Comparison of ENCODE assay signal across 10 cellular contexts in genomic region chr15:64502537-64502936, GRCh38. TPM values are rescaled to one million over a fixed set of nuclear protein-coding genes. Genes with fewer than 3 reads are reported as not detected.
DNase-seq lines count a peak whose midpoint lies in the region; ATAC-seq, FAIRE-seq and TF ChIP-seq lines count a peak whose summit lies in the region.
"Had no signal": no experiment of that assay in that cellular context is flagged by ENCODE, and none has a peak within 500 bp of the region (broad histone marks: within the 10 kb centered on the region; RNA-seq: fewer than 3 reads in every experiment).

No MANE protein-coding gene starts in this region.

- peaks cover 61 to 95% (median 82%) of the 10 kb centered on the region in 7 donors for H3K4me1 Mint-ChIP-seq in naive thymus-derived CD4-positive, alpha-beta T cell

- peak overlapping the region; percentile 46 to 98 (median 85) for H3K27ac Mint-ChIP-seq in naive thymus-derived CD4-positive, alpha-beta T cell

- FAIRE-seq in bronchial epithelial cell (lab: Jason Lieb, UNC) = no peak

- H3K27me3 Mint-ChIP-seq in naive thymus-derived CD4-positive, alpha-beta T cell = no peaks in the 10 kb centered on the region

- intact Hi-C loops in naive thymus-derived CD4-positive, alpha-beta T cell (cut with micrococcal nuclease) = loop anchor here (2.0 to 5.0 kb wide), 3 partner anchors 40 to 72 kb away; partner anchors contain the start of gene ZNF609 (in 2 of the 2)

- ATAC-seq in naive thymus-derived CD4-positive, alpha-beta T cell = no peak
- ATAC-seq in HG03159 (IDR thresholded peaks at IDR 0.05; ENCODE audit: unreplicated experiment) = no peak

- peak overlapping the region; percentile 63 to 82 (median 68) for H3K4me3 Mint-ChIP-seq in naive thymus-derived CD4-positive, alpha-beta T cell

- H3K4me1 ChIP-seq in BLaER1 treated with 17β-estradiol and CSF1 and Interleukin-3, amounts not matched to agents 10 nM and 100 nM = peaks cover 36 to 73% (median 46%) of the 10 kb centered on the region in 10 experiments
- peaks cover 39 to 78% of the 10 kb centered on the region in 2 donors for H3K4me1 ChIP-seq in naive thymus-derived CD4-positive, alpha-beta T cell (ENCODE audit: control insufficient read depth in 2 of 2, insufficient read depth in 2 of 2, low read length in 2 of 2)

- TF ChIP-seq CTCF in bronchial epithelial cell (IDR thresholded peaks at IDR 0.05; ENCODE audit: insufficient read depth, low read length, severe bottlenecking) = no peak

- in situ Hi-C loops in KBM-7 (cut with MboI; ENCODE audit: low pct_unique_long_range_greater_than_20kb, low sequenced_read_pairs) = no loop called here

- no peaks in the 10 kb centered on the region for H3K9me3 ChIP-seq in BLaER1 treated with 17β-estradiol and CSF1 and Interleukin-3, amounts not matched to agents 10 nM and 100 nM (replicated peaks in 1 of 11)
- H3K9me3 ChIP-seq in naive thymus-derived CD4-positive, alpha-beta T cell (ENCODE audit: control insufficient read depth in 2 of 3, low read length in 3 of 3) = no peaks in the 10 kb centered on the region

- peaks cover 26 to 84% (median 66%) of the 10 kb centered on the region in 11 experiments for H3K36me3 ChIP-seq in BLaER1 treated with 17β-estradiol and CSF1 and Interleukin-3, amounts not matched to agents 10 nM and 100 nM
- H3K36me3 ChIP-seq in bronchial epithelial cell (ENCODE audit: control insufficient read depth, insufficient read depth, low read length) = peaks cover 8% of the 10 kb centered on the region
- H3K36me3 ChIP-seq in naive thymus-derived CD4-positive, alpha-beta T cell (ENCODE audit: control insufficient read depth in 2 of 3, insufficient read depth in 3 of 3, low read length in 3 of 3) = peaks cover 0 to 13% (median 0%) of the 10 kb centered on the region in 3 experiments

- peaks cover 65 to 92% (median 82%) of the 10 kb centered on the region in 11 experiments; a peak in 21 of 22 replicates for H4K20me1 ChIP-seq in BLaER1 treated with 17β-estradiol and CSF1 and Interleukin-3, amounts not matched to agents 10 nM and 100 nM

- H3K4me2 ChIP-seq in BLaER1 treated with 17β-estradiol and CSF1 and Interleukin-3, amounts not matched to agents 10 nM and 100 nM = peak overlapping the region; percentile 43 to 94 (median 72)

- H3K9ac ChIP-seq in BLaER1 treated with 17β-estradiol and CSF1 and Interleukin-3, amounts not matched to agents 10 nM and 100 nM = peak overlapping the region in 9 of 11 experiments; percentile 11 to 74 (median 51); a peak in 10 of 22 replicates

- no peaks in the 10 kb centered on the region for H3K27me3 ChIP-seq in BLaER1 treated with 17β-estradiol and CSF1 and Interleukin-3, amounts not matched to agents 10 nM and 100 nM
- no peaks in the 10 kb centered on the region for H3K27me3 ChIP-seq in bronchial epithelial cell (ENCODE audit: control insufficient read depth, insufficient read depth, low read length)
- H3K27me3 ChIP-seq in naive thymus-derived CD4-positive, alpha-beta T cell (ENCODE audit: control insufficient read depth in 2 of 2, insufficient read depth in 2 of 2, low read length in 2 of 2) = no peaks in the 10 kb centered on the region

- peak overlapping the region; percentile 27 to 85 (median 67); a peak in 20 of 22 replicates for H3K27ac ChIP-seq in BLaER1 treated with 17β-estradiol and CSF1 and Interleukin-3, amounts not matched to agents 10 nM and 100 nM
- peak overlapping the region; percentile 68 for H3K27ac ChIP-seq in naive thymus-derived CD4-positive, alpha-beta T cell (ENCODE audit: low read depth, low read length)
- H3K27ac ChIP-seq: VCaP had no signal

- H3K4me3 ChIP-seq in BLaER1 treated with 17β-estradiol and CSF1 and Interleukin-3, amounts not matched to agents 10 nM and 100 nM = peak overlapping the region in 1 of 10 experiments; percentile 8; a peak in 1 of 20 replicates
- H3K4me3 ChIP-seq in bronchial epithelial cell (ENCODE audit: low read depth, low read length) = no peak overlapping the region
- H3K4me3 ChIP-seq in naive thymus-derived CD4-positive, alpha-beta T cell (ENCODE audit: low read length) = peak overlapping the region; percentile 47

- CTCF ChIA-PET in naive thymus-derived CD4-positive, alpha-beta T cell (lab: Charles Lee) = interaction anchor here (0.9 to 1.3 kb wide), 2 partner anchors 26 to 151 kb away, joined by 3 to 4 read pairs; no protein-coding TSS in a partner anchor

- H3K36me3 Mint-ChIP-seq in naive thymus-derived CD4-positive, alpha-beta T cell = peaks cover 11 to 32% (median 26%) of the 10 kb centered on the region in 5 donors

- H3K9me3 Mint-ChIP-seq in naive thymus-derived CD4-positive, alpha-beta T cell = no peaks in the 10 kb centered on the region

- peak; percentile 59 for DNase-seq in KBM-7
- peak; percentile 22 for DNase-seq in bronchial epithelial cell (ENCODE audit: low read depth)
- no peak for DNase-seq in naive thymus-derived CD4-positive, alpha-beta T cell
- no peak for DNase-seq in AG08396 (ENCODE audit: low spot score)
- DNase-seq in activated CD4-positive, CD25-positive, alpha-beta regulatory T cell treated with anti-CD3 and anti-CD28 coated beads, Interleukin-2, amount 50 U/mL, for 72 hours = no peak
- no peak for DNase-seq in NCI-H748 treated with DMSO at 0.1 percent for 48 hours (lab: John Stamatoyannopoulos, UW)
- DNase-seq: GDM1 had no signal

- POLR2A ChIA-PET in naive thymus-derived CD4-positive, alpha-beta T cell (lab: Charles Lee) = interaction anchor here (0.6 to 3.7 kb wide), 6 partner anchors 8 to 94 kb away, joined by 3 to 37 read pairs (median 7); no protein-coding TSS in a partner anchor

RNA-seq across cellular contexts. Expression of gene ZNF609, which starts 42.2 kb away (rescaled TPM):
- 11.3 and 17.0 TPM in 2 replicates for total RNA-seq in bronchial epithelial cell
- total RNA-seq in naive thymus-derived CD4-positive, alpha-beta T cell = 10 to 100 TPM; 55.0 to 89.1 (median 78.3) TPM
- 10 to 100 TPM; 10.1 to 11.7 TPM for polyA plus RNA-seq in naive thymus-derived CD4-positive, alpha-beta T cell

Comparison
In these comparisons a context has a peak if more than half of its experiments do, and no peak if none do; other contexts are left out.
1. DNase-seq: peak in KBM-7 (single experiment) and bronchial epithelial cell (single experiment); none in naive thymus-derived CD4-positive, alpha-beta T cell (0 of 9), AG08396 (single experiment), activated CD4-positive, CD25-positive, alpha-beta regulatory T cell treated with anti-CD3 and anti-CD28 coated beads, Interleukin-2, amount 50 U/mL, for 72 hours (single experiment) and NCI-H748 treated with DMSO at 0.1 percent for 48 hours (single experiment).